Comparison of ENCODE assay signal across 19 cellular contexts in genomic region chr3:193714523-193715137, GRCh38.
"Had no signal": no experiment of that assay in that cellular context is flagged by ENCODE, and none has a peak within 500 bp of the region (broad histone marks: within the 10 kb centered on the region; RNA-seq: fewer than 3 reads in every experiment).

No MANE protein-coding gene starts in this region.

- H3K4me2 ChIP-seq: smooth muscle cell had no signal

- FAIRE-seq: pancreas, urothelium cell line had no signal

- DNase-seq: colonic mucosa; dermis blood vessel endothelial cell; gastrocnemius medialis; glutamatergic neuron; left colon; left ventricle myocardium superior; mesenchymal stem cell; naive B cell; occipital lobe; pancreas; right cardiac atrium; stimulated activated CD4-positive, alpha-beta T cell treated with anti-CD3 and anti-CD28 coated beads, Interleukin-2, amount 100 ng/mL, for 48 hours; stimulated activated naive CD8-positive, alpha-beta T cell treated with anti-CD3 and anti-CD28 coated beads, Interleukin-15, Interleukin-2, amounts not matched to agents 100 U/mL and 50 U/mL, for 24 hours; thyroid gland had no signal

- H3K36me3 ChIP-seq: colonic mucosa, gastrocnemius medialis, pancreas, suprapubic skin, thyroid gland had no signal

- H3K27me3 ChIP-seq: colonic mucosa, gastrocnemius medialis, pancreas, suprapubic skin, thyroid gland had no signal

- H3K27ac ChIP-seq: colonic mucosa, gastrocnemius medialis, pancreas, suprapubic skin, thyroid gland had no signal

- H3K9me3 ChIP-seq: pancreas, suprapubic skin, thyroid gland had no signal

- H3K4me1 ChIP-seq: colonic mucosa, gastrocnemius medialis, pancreas, suprapubic skin, thyroid gland had no signal

- H3K4me3 ChIP-seq: colonic mucosa, gastrocnemius medialis, lung, pancreas, smooth muscle cell, suprapubic skin, thyroid gland had no signal

- ATAC-seq: esophagus mucosa; gastrocnemius medialis; left colon; left ventricle myocardium superior; pancreas; right cardiac atrium; stimulated activated naive CD8-positive, alpha-beta T cell treated with anti-CD3 and anti-CD28 coated beads, Interleukin-15, Interleukin-2, amounts not matched to agents 100 U/mL and 50 U/mL, for 24 hours had no signal
